In the genomic region with DNA sequence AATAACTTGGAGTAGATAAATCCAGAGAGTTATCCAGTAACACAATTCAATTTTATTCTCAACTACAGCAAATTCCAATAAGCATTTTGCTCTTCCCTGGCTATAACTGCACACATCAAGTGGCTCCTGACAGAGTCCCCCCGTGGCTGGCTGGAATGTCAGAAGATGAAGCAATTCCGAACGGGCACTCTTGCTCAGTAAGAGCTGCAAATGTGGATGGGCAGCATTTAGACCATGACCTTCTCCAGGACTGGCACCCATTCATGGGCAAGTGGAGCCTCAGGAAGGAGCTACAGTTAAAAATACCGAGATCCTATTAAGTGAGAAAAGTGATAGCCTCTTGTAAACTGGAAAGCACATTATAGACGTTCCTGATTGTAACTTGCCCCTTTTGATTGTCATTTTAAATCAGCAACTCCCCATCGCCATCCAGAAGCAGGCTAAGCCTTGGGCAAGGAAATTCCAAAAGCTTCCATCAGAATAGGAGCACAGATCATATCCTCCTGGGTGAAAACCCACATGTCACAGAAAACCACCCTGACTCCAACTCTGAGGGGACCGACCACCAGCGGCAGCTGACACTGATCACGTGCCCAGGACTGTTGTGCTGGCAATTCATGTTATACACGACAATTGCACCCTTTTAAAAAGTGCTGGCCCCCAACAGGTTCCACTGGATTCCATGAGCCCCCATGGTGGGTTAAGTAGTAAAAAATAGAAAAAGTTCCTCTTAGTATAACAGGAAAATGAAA, we compare ENCODE assay signal across 1 cellular context.
A peak's percentile ranks its signal among the peaks of the same experiment; 100 is the strongest.
TF ChIP-seq lines count a peak whose summit lies in the region.

No MANE protein-coding gene starts in this region.

TF ChIP-seq in K562, 482 proteins besides CTCF, POLR2A, EP300 and RAD21:
- TF ChIP-seq KAT7 (CRISPR knock-in tag; IDR thresholded peaks at IDR 0.05; ENCODE audit: borderline replicate concordance), result 0 out of 2 replicates have a peak, but pooled peaks have one; percentile 42
- TF ChIP-seq TOE1 (IDR thresholded peaks at IDR 0.05; ENCODE audit: borderline replicate concordance), result 0 out of 2 replicates have a peak, but pooled peaks have one; percentile 9
- no peak for TF ChIP-seq TOE1 (CRISPR knock-in tag; IDR thresholded peaks at IDR 0.05; ENCODE audit: borderline replicate concordance, low read depth)
- TF ChIP-seq, protein P1, sequence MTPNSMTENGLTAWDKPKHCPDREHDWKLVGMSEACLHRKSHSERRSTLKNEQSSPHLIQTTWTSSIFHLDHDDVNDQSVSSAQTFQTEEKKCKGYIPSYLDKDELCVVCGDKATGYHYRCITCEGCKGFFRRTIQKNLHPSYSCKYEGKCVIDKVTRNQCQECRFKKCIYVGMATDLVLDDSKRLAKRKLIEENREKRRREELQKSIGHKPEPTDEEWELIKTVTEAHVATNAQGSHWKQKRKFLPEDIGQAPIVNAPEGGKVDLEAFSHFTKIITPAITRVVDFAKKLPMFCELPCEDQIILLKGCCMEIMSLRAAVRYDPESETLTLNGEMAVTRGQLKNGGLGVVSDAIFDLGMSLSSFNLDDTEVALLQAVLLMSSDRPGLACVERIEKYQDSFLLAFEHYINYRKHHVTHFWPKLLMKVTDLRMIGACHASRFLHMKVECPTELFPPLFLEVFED (CRISPR knock-in tag; conservative IDR thresholded peaks at IDR 0.05), result no peak
- TF ChIP-seq, protein P2, sequence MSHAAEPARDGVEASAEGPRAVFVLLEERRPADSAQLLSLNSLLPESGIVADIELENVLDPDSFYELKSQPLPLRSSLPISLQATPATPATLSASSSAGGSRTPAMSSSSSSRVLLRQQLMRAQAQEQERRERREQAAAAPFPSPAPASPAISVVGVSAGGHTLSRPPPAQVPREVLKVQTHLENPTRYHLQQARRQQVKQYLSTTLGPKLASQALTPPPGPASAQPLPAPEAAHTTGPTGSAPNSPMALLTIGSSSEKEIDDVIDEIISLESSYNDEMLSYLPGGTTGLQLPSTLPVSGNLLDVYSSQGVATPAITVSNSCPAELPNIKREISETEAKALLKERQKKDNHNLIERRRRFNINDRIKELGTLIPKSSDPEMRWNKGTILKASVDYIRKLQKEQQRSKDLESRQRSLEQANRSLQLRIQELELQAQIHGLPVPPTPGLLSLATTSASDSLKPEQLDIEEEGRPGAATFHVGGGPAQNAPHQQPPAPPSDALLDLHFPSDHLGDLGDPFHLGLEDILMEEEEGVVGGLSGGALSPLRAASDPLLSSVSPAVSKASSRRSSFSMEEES (CRISPR knock-in tag; IDR thresholded peaks at IDR 0.05), result peak; percentile 11; the same call in 1 of the 2 replicates
- peak; percentile 67; the same call in 1 of the 2 replicates for TF ChIP-seq RAD51 (IDR thresholded peaks at IDR 0.05; ENCODE audit: borderline replicate concordance, low read depth)
- TF ChIP-seq THRAP3 (IDR thresholded peaks at IDR 0.05; ENCODE audit: borderline replicate concordance), result no peak
- TF ChIP-seq, protein P3, sequence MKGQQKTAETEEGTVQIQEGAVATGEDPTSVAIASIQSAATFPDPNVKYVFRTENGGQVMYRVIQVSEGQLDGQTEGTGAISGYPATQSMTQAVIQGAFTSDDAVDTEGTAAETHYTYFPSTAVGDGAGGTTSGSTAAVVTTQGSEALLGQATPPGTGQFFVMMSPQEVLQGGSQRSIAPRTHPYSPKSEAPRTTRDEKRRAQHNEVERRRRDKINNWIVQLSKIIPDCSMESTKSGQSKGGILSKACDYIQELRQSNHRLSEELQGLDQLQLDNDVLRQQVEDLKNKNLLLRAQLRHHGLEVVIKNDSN (CRISPR knock-in tag; IDR thresholded peaks at IDR 0.05), result peak; percentile 68
- TF ChIP-seq SIRT6 (IDR thresholded peaks at IDR 0.05; ENCODE audit: low read depth, low read length), result no peak
- TF ChIP-seq JUNB (CRISPR knock-in tag; conservative IDR thresholded peaks at IDR 0.05), result no peak
- TF ChIP-seq, protein P4, sequence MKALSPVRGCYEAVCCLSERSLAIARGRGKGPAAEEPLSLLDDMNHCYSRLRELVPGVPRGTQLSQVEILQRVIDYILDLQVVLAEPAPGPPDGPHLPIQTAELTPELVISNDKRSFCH (CRISPR knock-in tag; IDR thresholded peaks at IDR 0.05), result no peak
- TF ChIP-seq, protein P4 (tag; IDR thresholded peaks at IDR 0.05), result 0 out of 2 replicates have a peak, but pooled peaks have one; percentile 15
- 0 out of 2 replicates have a peak, but pooled peaks have one; percentile 6 for TF ChIP-seq CBFA2T2 (conservative IDR thresholded peaks at IDR 0.05)
- TF ChIP-seq, protein P5, sequence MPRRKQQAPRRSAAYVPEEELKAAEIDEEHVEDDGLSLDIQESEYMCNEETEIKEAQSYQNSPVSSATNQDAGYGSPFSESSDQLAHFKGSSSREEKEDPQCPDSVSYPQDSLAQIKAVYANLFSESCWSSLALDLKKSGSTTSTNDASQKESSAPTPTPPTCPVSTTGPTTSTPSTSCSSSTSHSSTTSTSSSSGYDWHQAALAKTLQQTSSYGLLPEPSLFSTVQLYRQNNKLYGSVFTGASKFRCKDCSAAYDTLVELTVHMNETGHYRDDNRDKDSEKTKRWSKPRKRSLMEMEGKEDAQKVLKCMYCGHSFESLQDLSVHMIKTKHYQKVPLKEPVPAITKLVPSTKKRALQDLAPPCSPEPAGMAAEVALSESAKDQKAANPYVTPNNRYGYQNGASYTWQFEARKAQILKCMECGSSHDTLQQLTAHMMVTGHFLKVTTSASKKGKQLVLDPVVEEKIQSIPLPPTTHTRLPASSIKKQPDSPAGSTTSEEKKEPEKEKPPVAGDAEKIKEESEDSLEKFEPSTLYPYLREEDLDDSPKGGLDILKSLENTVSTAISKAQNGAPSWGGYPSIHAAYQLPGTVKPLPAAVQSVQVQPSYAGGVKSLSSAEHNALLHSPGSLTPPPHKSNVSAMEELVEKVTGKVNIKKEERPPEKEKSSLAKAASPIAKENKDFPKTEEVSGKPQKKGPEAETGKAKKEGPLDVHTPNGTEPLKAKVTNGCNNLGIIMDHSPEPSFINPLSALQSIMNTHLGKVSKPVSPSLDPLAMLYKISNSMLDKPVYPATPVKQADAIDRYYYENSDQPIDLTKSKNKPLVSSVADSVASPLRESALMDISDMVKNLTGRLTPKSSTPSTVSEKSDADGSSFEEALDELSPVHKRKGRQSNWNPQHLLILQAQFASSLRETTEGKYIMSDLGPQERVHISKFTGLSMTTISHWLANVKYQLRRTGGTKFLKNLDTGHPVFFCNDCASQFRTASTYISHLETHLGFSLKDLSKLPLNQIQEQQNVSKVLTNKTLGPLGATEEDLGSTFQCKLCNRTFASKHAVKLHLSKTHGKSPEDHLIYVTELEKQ (CRISPR knock-in tag; IDR thresholded peaks at IDR 0.05), result no peak
- TF ChIP-seq, protein P6, sequence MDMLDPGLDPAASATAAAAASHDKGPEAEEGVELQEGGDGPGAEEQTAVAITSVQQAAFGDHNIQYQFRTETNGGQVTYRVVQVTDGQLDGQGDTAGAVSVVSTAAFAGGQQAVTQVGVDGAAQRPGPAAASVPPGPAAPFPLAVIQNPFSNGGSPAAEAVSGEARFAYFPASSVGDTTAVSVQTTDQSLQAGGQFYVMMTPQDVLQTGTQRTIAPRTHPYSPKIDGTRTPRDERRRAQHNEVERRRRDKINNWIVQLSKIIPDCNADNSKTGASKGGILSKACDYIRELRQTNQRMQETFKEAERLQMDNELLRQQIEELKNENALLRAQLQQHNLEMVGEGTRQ (CRISPR knock-in tag; IDR thresholded peaks at IDR 0.05), result peak; percentile 57
- TF ChIP-seq, protein P7, sequence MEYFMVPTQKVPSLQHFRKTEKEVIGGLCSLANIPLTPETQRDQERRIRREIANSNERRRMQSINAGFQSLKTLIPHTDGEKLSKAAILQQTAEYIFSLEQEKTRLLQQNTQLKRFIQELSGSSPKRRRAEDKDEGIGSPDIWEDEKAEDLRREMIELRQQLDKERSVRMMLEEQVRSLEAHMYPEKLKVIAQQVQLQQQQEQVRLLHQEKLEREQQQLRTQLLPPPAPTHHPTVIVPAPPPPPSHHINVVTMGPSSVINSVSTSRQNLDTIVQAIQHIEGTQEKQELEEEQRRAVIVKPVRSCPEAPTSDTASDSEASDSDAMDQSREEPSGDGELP (CRISPR knock-in tag; IDR thresholded peaks at IDR 0.05; ENCODE audit: borderline replicate concordance), result peak; percentile 34; the same call in 1 of the 2 replicates
- peak; percentile 60 for TF ChIP-seq BHLHE40 (IDR thresholded peaks at IDR 0.05; ENCODE audit: low read length)
